In genomic region chr15:72781621-72782020, GRCh38 we compare ENCODE assay signal across 11 cellular contexts. TPM values are rescaled to one million over a fixed set of nuclear protein-coding genes. Genes with fewer than 3 reads are reported as not detected.
DNase-seq lines count a peak whose midpoint lies in the region; ATAC-seq and TF ChIP-seq lines count a peak whose summit lies in the region.
"Had no signal": no experiment of that assay in that cellular context is flagged by ENCODE, and none has a peak within 500 bp of the region (broad histone marks: within the 10 kb centered on the region; RNA-seq: fewer than 3 reads in every experiment).

No MANE protein-coding gene starts in this region.

- H3K27ac ChIP-seq in SK-N-SH (ENCODE audit: low read depth in 2 of 2, low read length in 1 of 2), result no peak overlapping the region
- H3K27ac ChIP-seq in mammary epithelial cell (ENCODE audit: insufficient read depth, low read depth, low read length), result no peak overlapping the region
- H3K27ac ChIP-seq: colonic mucosa had no signal

- H3K9ac ChIP-seq in SK-N-SH, result no peak overlapping the region
- H3K9ac ChIP-seq in mammary epithelial cell (ENCODE audit: insufficient read depth, low read length), result no peak overlapping the region

- no peaks in the 10 kb centered on the region for H3K9me2 ChIP-seq in SK-N-SH

- H2AFZ ChIP-seq in SK-N-SH (ENCODE audit: low read depth) (no peak overlapping the region), mammary epithelial cell (ENCODE audit: low read depth, low read length) (no peak overlapping the region)

- H3K27ac Mint-ChIP-seq in osteocyte (ENCODE audit: unreplicated experiment), result no peak overlapping the region

- intact Hi-C loops in mammary epithelial cell (cut with micrococcal nuclease), result loop anchor here (5.0 to 10.0 kb wide), 3 partner anchors 59 to 491 kb away; no protein-coding TSS in a partner anchor

- H3K79me2 ChIP-seq in SK-N-SH (ENCODE audit: insufficient read depth) (peaks cover 69% of the 10 kb centered on the region), mammary epithelial cell (ENCODE audit: insufficient read depth, low read length) (peaks cover 69% of the 10 kb centered on the region)

- H3K27me3 ChIP-seq in SK-N-SH (ENCODE audit: insufficient read depth), result no peaks in the 10 kb centered on the region
- H3K27me3 ChIP-seq in mammary epithelial cell (ENCODE audit: insufficient read depth, low read length), result no peaks in the 10 kb centered on the region
- H3K27me3 ChIP-seq: colonic mucosa, upper lobe of left lung had no signal

- peaks cover 26% of the 10 kb centered on the region for H3K4me1 Mint-ChIP-seq in osteocyte (ENCODE audit: unreplicated experiment)

- no peak for ATAC-seq in SK-N-SH treated with all-trans-retinoic acid at 6 μM for 48 hours
- no peak for ATAC-seq in GM18502 (IDR thresholded peaks at IDR 0.05; ENCODE audit: poor library complexity, unreplicated experiment)

- 0 out of 4 replicates have a peak overlapping the region, but pooled peaks of 1 of the 2 experiments have one; percentile 11 for H3K4me3 ChIP-seq in SK-N-SH (ENCODE audit: low read depth in 2 of 2, low read length in 1 of 2)
- peak overlapping the region; percentile 66 for H3K4me3 ChIP-seq in LNCaP clone FGC (ENCODE audit: low read depth, low read length)
- H3K4me3 ChIP-seq in mammary epithelial cell (replicated peaks in 1 of 3; ENCODE audit: insufficient read depth in 1 of 3, low read depth in 2 of 3, low read length in 3 of 3), result no peak overlapping the region
- H3K4me3 ChIP-seq: colonic mucosa had no signal

- H3K9me3 ChIP-seq in SK-N-SH (no peaks in the 10 kb centered on the region), mammary epithelial cell (replicated peaks; ENCODE audit: insufficient read depth, low read length) (no peaks in the 10 kb centered on the region)
- H3K9me3 ChIP-seq: colonic mucosa, upper lobe of left lung had no signal

- TF ChIP-seq CTCF in SK-N-SH (IDR thresholded peaks at IDR 0.05) (no peak), LNCaP clone FGC (IDR thresholded peaks at IDR 0.05; ENCODE audit: control insufficient read depth, extremely low read depth, insufficient read depth) (no peak), mammary epithelial cell (conservative IDR thresholded peaks at IDR 0.05 in 1 of 2, IDR thresholded peaks at IDR 0.05 in 1 of 2; ENCODE audit: extremely low read depth in 1 of 2, insufficient read depth in 1 of 2, low read depth in 1 of 2, low read length in 2 of 2) (no peak), osteocyte (IDR thresholded peaks at IDR 0.05) (no peak)

- in situ Hi-C loops in mammary epithelial cell (cut with MboI; ENCODE audit: low sequenced_read_pairs in 2 of 2), result loop anchor here in 1 of 2 donors (5.0 to 10.0 kb wide), 2 partner anchors 301 to 463 kb away; no protein-coding TSS in a partner anchor

- no peaks in the 10 kb centered on the region for H3K9me3 Mint-ChIP-seq in osteocyte (ENCODE audit: unreplicated experiment)

- DNase-seq in SK-N-SH, result no peak
- no peak for DNase-seq in LNCaP clone FGC (ENCODE audit: low read depth)
- DNase-seq in mammary epithelial cell, result no peak
- no peak for DNase-seq in osteocyte (ENCODE audit: extremely low spot score, unreplicated experiment)
- DNase-seq in DMS153 (lab: John Stamatoyannopoulos, UW), result no peak
- DNase-seq in HT-29 (ENCODE audit: low spot score), result no peak
- DNase-seq: colonic mucosa, NCI-H2029 treated with DMSO at 0.1 percent for 48 hours, upper lobe of left lung had no signal

- POLR2A ChIA-PET in SK-N-SH (lab: Yijun Ruan, JAX), result no interaction called here

- H4K20me1 ChIP-seq in SK-N-SH (ENCODE audit: insufficient read depth) (0 out of 2 replicates have a peak, but pooled peaks cover 3% of the 10 kb centered on the region), mammary epithelial cell (ENCODE audit: insufficient read depth, low read length) (no peaks in the 10 kb centered on the region)

- dilution Hi-C loops in mammary epithelial cell (cut with HindIII; ENCODE audit: low sequenced_read_pairs), result no loop called here

- H3K36me3 Mint-ChIP-seq in osteocyte (ENCODE audit: unreplicated experiment), result peaks cover 12% of the 10 kb centered on the region

- TF ChIP-seq RAD21 in SK-N-SH (IDR thresholded peaks at IDR 0.05; ENCODE audit: low read length), result no peak

- no peak for TF ChIP-seq EP300 in SK-N-SH (IDR thresholded peaks at IDR 0.05; ENCODE audit: borderline replicate concordance in 1 of 2, low read depth in 1 of 2, low read length in 1 of 2)

- H3K4me2 ChIP-seq in SK-N-SH (peak overlapping the region; percentile 80), mammary epithelial cell (ENCODE audit: insufficient read depth, low read depth, low read length) (peak overlapping the region; percentile 94)

- 97% methylated on average over 6 of the region's 6 CpGs for WGBS in SK-N-SH (ENCODE audit: low lambda C conversion rate)
- 87% methylated on average over 6 of the region's 6 CpGs for WGBS in mammary epithelial cell (ENCODE audit: low coverage, missing lambda C conversion rate)

- no TSS peak for BruUV-seq in mammary epithelial cell (replicated peaks; lab: Mats Ljungman, UMichigan)

- H3K4me1 ChIP-seq in SK-N-SH (ENCODE audit: control insufficient read depth in 1 of 2, insufficient read depth in 2 of 2, low read depth in 1 of 2, low read length in 1 of 2) (peaks cover 0 to 21% of the 10 kb centered on the region in 2 experiments; a peak in 2 of 4 replicates), mammary epithelial cell (ENCODE audit: insufficient read depth, low read length) (peaks cover 16% of the 10 kb centered on the region)

- no peaks in the 10 kb centered on the region for H3K27me3 Mint-ChIP-seq in osteocyte (ENCODE audit: unreplicated experiment)

- peak overlapping the region; percentile 44 for H3K4me3 Mint-ChIP-seq in osteocyte (ENCODE audit: unreplicated experiment)

- H3K36me3 ChIP-seq in SK-N-SH (replicated peaks in 1 of 2; ENCODE audit: control insufficient read depth in 1 of 2, insufficient read depth in 2 of 2, low read length in 1 of 2) (peaks cover 6 to 14% of the 10 kb centered on the region in 2 experiments), mammary epithelial cell (ENCODE audit: insufficient read depth, low read length) (no peaks in the 10 kb centered on the region)
- H3K36me3 ChIP-seq: colonic mucosa had no signal

- CTCF ChIA-PET in SK-N-SH (lab: Yijun Ruan, JAX) (no interaction called here), mammary epithelial cell (lab: Charles Lee; ENCODE audit: low non-redundant PET) (no interaction called here)

- H3F3A ChIP-seq in SK-N-SH (replicated peaks; ENCODE audit: insufficient read depth), result peaks cover 14% of the 10 kb centered on the region

TF ChIP-seq in SK-N-SH, 30 proteins besides CTCF, POLR2A, EP300 and RAD21 (continues in another document):
- no peak for TF ChIP-seq TCF12 (IDR thresholded peaks at IDR 0.05)
- TF ChIP-seq GATA2 (CRISPR knock-in tag; IDR thresholded peaks at IDR 0.05), result no peak

TF ChIP-seq in SK-N-SH treated with all-trans-retinoic acid at 6 μM for 48 hours, 23 proteins besides CTCF, POLR2A, EP300 and RAD21 (continues in another document):
- no peak for TF ChIP-seq TSHZ2 (CRISPR knock-in tag; IDR thresholded peaks at IDR 0.05)
- TF ChIP-seq PPARA (CRISPR knock-in tag; IDR thresholded peaks at IDR 0.05; ENCODE audit: borderline replicate concordance), result no peak
- TF ChIP-seq, protein P1, sequence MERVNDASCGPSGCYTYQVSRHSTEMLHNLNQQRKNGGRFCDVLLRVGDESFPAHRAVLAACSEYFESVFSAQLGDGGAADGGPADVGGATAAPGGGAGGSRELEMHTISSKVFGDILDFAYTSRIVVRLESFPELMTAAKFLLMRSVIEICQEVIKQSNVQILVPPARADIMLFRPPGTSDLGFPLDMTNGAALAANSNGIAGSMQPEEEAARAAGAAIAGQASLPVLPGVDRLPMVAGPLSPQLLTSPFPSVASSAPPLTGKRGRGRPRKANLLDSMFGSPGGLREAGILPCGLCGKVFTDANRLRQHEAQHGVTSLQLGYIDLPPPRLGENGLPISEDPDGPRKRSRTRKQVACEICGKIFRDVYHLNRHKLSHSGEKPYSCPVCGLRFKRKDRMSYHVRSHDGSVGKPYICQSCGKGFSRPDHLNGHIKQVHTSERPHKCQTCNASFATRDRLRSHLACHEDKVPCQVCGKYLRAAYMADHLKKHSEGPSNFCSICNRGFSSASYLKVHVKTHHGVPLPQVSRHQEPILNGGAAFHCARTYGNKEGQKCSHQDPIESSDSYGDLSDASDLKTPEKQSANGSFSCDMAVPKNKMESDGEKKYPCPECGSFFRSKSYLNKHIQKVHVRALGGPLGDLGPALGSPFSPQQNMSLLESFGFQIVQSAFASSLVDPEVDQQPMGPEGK (CRISPR knock-in tag; IDR thresholded peaks at IDR 0.05; ENCODE audit: borderline replicate concordance), result no peak

RNA-seq across cellular contexts. Expression of gene ADPGK, which starts 1.9 kb away (rescaled TPM):
- polyA plus RNA-seq in SK-N-SH (2012; rRNA removed), result 57.3 and 70.7 TPM in 2 replicates
- 37.8 and 49.9 TPM in 2 replicates for polyA plus RNA-seq in SK-N-SH (2012; cell fraction: cytosol; rRNA removed)
- polyA plus RNA-seq in SK-N-SH (2012; cell fraction: nucleus; rRNA removed), result 71.6 and 125 TPM in 2 replicates
- 10 to 100 TPM; 39.7 to 46.9 TPM for total RNA-seq in mammary epithelial cell
- 48.5 TPM for polyA plus RNA-seq in mammary epithelial cell
- 60.2 TPM for polyA minus RNA-seq in mammary epithelial cell
- 45.6 and 51.8 TPM in 2 replicates for total RNA-seq in osteocyte
- 90.1 and 109 TPM in 2 replicates for total RNA-seq in HT-29 (2014; rRNA removed; shearing (Covaris generic))
